26 cellular contexts compared by ENCODE assay signal in the genomic region with DNA sequence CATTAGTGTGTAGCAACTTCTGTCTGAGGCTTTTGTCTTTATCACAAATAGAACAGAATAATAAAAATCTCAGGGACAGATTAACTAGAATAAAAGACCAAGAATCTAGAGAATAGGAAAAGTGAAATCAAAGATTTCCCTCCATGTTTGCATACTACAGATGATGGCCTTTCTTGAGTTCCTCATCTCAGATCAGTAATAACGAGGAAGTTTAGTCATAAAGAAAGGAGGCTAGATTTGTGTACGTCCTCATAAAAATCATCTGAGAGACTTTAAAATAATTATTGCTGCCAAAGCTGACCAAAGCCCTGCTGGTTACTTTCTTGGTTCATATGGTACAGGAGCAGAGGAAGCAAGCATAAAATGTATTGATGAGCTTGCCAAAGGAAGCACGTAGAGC.
A peak's percentile ranks its signal among the peaks of the same experiment; 100 is the strongest.
DNase-seq lines count a peak whose midpoint lies in the region; ATAC-seq and TF ChIP-seq lines count a peak whose summit lies in the region.
"Had no signal": no experiment of that assay in that cellular context is flagged by ENCODE, and none has a peak within 500 bp of the region (broad histone marks: within the 10 kb centered on the region; RNA-seq: fewer than 3 reads in every experiment).

No MANE protein-coding gene starts in this region.

- no peak overlapping the region for H3K27ac ChIP-seq in left lung
- H3K27ac ChIP-seq: A549, BLaER1, tibial artery had no signal

- no peaks in the 10 kb centered on the region for H3K4me1 Mint-ChIP-seq in activated T-helper 17 cell treated with anti-CD3 and anti-CD28 coated beads, Interleukin-2, amount 50 U/mL, for 72 hours

- intact Hi-C loops in left lung (cut with DNase I): no loop called here

- H3K36me3 Mint-ChIP-seq in activated T-helper 17 cell treated with anti-CD3 and anti-CD28 coated beads, Interleukin-2, amount 50 U/mL, for 72 hours (ENCODE audit: low read depth): peaks cover 86% of the 10 kb centered on the region

- peak overlapping the region; percentile 9 for H3K27ac Mint-ChIP-seq in activated T-helper 17 cell treated with anti-CD3 and anti-CD28 coated beads, Interleukin-2, amount 50 U/mL, for 72 hours
- H3K27ac Mint-ChIP-seq: activated naive CD4-positive, alpha-beta T cell treated with anti-CD3 and anti-CD28 coated beads, Interleukin-2, amount 10 ng/mL, durations not matched to agents 7 days and 5 days; activated T-cell treated with anti-CD3 and anti-CD28 coated beads, Interleukin-2, amount 50 U/mL, for 24 hours; T-cell had no signal

- ATAC-seq in GM18508 (IDR thresholded peaks at IDR 0.05; ENCODE audit: insufficient read depth, unreplicated experiment) (peak; percentile 43), HG02759 (IDR thresholded peaks at IDR 0.05; ENCODE audit: unreplicated experiment) (peak; percentile 62), left lung (no peak)
- ATAC-seq in activated T-helper 17 cell treated with anti-CD3 and anti-CD28 coated beads, Interleukin-2, amount 50 U/mL, for 72 hours (replicated peaks): no peak
- ATAC-seq: A549; stimulated activated naive CD8-positive, alpha-beta T cell treated with anti-CD3 and anti-CD28 coated beads, Interleukin-15, Interleukin-2, amounts not matched to agents 100 U/mL and 50 U/mL, for 24 hours; T-cell had no signal

- no peaks in the 10 kb centered on the region for H3K9me3 Mint-ChIP-seq in activated T-helper 17 cell treated with anti-CD3 and anti-CD28 coated beads, Interleukin-2, amount 50 U/mL, for 72 hours
- H3K9me3 Mint-ChIP-seq: activated naive CD4-positive, alpha-beta T cell treated with anti-CD3 and anti-CD28 coated beads, Interleukin-2, amount 10 ng/mL, durations not matched to agents 7 days and 5 days; activated T-cell treated with anti-CD3 and anti-CD28 coated beads, Interleukin-2, amount 50 U/mL, for 24 hours; T-cell had no signal

- H3K4me1 ChIP-seq in left lung: peaks cover 0 to 9% of the 10 kb centered on the region in 2 donors
- H3K4me1 ChIP-seq: A549, HAP-1, tibial artery had no signal

- no peak for TF ChIP-seq CTCF in left lung (IDR thresholded peaks at IDR 0.05)

- no peaks in the 10 kb centered on the region for H3K27me3 ChIP-seq in left lung
- H3K27me3 ChIP-seq: BLaER1, tibial artery had no signal

- no peak overlapping the region for H3K4me3 ChIP-seq in left lung
- H3K4me3 ChIP-seq: A549, BLaER1, HAP-1, skin epidermis, tibial artery had no signal

- no peaks in the 10 kb centered on the region for H3K27me3 Mint-ChIP-seq in activated T-helper 17 cell treated with anti-CD3 and anti-CD28 coated beads, Interleukin-2, amount 50 U/mL, for 72 hours
- H3K27me3 Mint-ChIP-seq: activated naive CD4-positive, alpha-beta T cell treated with anti-CD3 and anti-CD28 coated beads, Interleukin-2, amount 10 ng/mL, durations not matched to agents 7 days and 5 days; activated T-cell treated with anti-CD3 and anti-CD28 coated beads, Interleukin-2, amount 50 U/mL, for 24 hours; T-cell had no signal

- DNase-seq in CD1c-positive myeloid dendritic cell (ENCODE audit: extremely low spot score) (peak; percentile 30), left lung (no peak), NCI-H1092 (lab: John Stamatoyannopoulos, UW) (no peak), hippocampal formation (lab: John Stamatoyannopoulos, UW) (no peak)
- no peak for DNase-seq in activated CD4-positive, CD25-positive, alpha-beta regulatory T cell treated with anti-CD3 and anti-CD28 coated beads, Interleukin-2, amount 50 U/mL, for 72 hours
- DNase-seq: activated CD4-positive, alpha-beta T cell treated with anti-CD3 and anti-CD28 coated beads for 1 hour; activated naive CD4-positive, alpha-beta T cell treated with anti-CD3 and anti-CD28 coated beads, Interleukin-2, amount 10 ng/mL, durations not matched to agents 7 days and 5 days; activated T-cell treated with anti-CD3 and anti-CD28 coated beads, Interleukin-2, amount 50 U/mL, for 24 hours; Calu3; NCI-H1048; NCI-H187 treated with DMSO at 0.1 percent for 48 hours; NCI-H226; NCI-H82; OCI-M1; SHP77 treated with DMSO at 0.1 percent for 48 hours; stimulated activated CD4-positive, alpha-beta T cell treated with anti-CD3 and anti-CD28 coated beads, Interleukin-2, amount 100 ng/mL, for 48 hours; stimulated activated naive CD8-positive, alpha-beta T cell treated with anti-CD3 and anti-CD28 coated beads, Interleukin-15, Interleukin-2, amounts not matched to agents 100 U/mL and 50 U/mL, for 24 hours; T-cell; tibial artery had no signal

- peaks cover 4 to 64% of the 10 kb centered on the region in 2 donors for H3K36me3 ChIP-seq in left lung

- no peaks in the 10 kb centered on the region for H3K9me3 ChIP-seq in left lung
- H3K9me3 ChIP-seq: A549, HAP-1, tibial artery had no signal

- no peak overlapping the region for H3K4me3 Mint-ChIP-seq in activated T-helper 17 cell treated with anti-CD3 and anti-CD28 coated beads, Interleukin-2, amount 50 U/mL, for 72 hours
- H3K4me3 Mint-ChIP-seq: activated naive CD4-positive, alpha-beta T cell treated with anti-CD3 and anti-CD28 coated beads, Interleukin-2, amount 10 ng/mL, durations not matched to agents 7 days and 5 days; activated T-cell treated with anti-CD3 and anti-CD28 coated beads, Interleukin-2, amount 50 U/mL, for 24 hours; T-cell had no signal

Comparison
In these comparisons a context has a peak if more than half of its experiments do, and no peak if none do; other contexts are left out.
1. ATAC-seq: peak in GM18508 (single experiment) and HG02759 (single experiment); none in activated T-helper 17 cell treated with anti-CD3 and anti-CD28 coated beads, Interleukin-2, amount 50 U/mL, for 72 hours (single experiment) and left lung (single experiment).